In the genomic region with DNA sequence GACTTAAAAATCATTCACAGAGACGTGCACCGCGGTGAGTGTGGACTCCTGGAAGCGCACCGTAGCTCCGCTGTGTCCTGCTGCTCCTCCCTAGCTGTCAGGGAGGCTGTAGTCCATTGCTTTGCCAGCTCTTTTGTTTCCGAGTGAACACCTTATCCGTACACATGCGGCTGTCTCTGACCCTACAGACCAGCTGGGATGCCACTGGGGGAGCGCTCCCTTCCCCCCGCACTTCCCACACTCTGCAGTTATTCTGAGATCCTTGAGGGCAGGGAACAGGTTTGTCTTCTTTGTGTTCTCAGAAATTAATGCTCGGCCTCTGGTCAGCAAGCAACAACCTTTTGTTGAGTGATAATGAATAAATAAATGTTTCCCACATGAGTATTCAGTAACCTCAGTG, we compare ENCODE assay signal across 31 cellular contexts. TPM values are rescaled to one million over a fixed set of nuclear protein-coding genes. Genes with fewer than 3 reads are reported as not detected.
"Had no signal": no experiment of that assay in that cellular context is flagged by ENCODE, and none has a peak within 500 bp of the region (broad histone marks: within the 10 kb centered on the region; RNA-seq: fewer than 3 reads in every experiment).

No MANE protein-coding gene starts in this region.

- H3K4me1 ChIP-seq: gastroesophageal sphincter, pancreas, right atrium auricular region, thyroid gland had no signal

- H3K4me3 ChIP-seq: coronary artery, dorsolateral prefrontal cortex, gastroesophageal sphincter, pancreas, psoas muscle, right atrium auricular region, thyroid gland had no signal

- ATAC-seq: activated CD4-positive, CD25-positive, alpha-beta regulatory T cell treated with anti-CD3 and anti-CD28 coated beads, Interleukin-2, amount 50 U/mL, for 24 hours; gastroesophageal sphincter; left lobe of liver; naive thymus-derived CD4-positive, alpha-beta T cell; pancreas; psoas muscle; stimulated activated memory B cell treated with anti-CD40 and anti-IgM and Interleukin-4, amounts not matched to agents 10 μg/mL and 1 μg/mL and 100 μg/mL, for 72 hours; stimulated activated naive CD8-positive, alpha-beta T cell treated with anti-CD3 and anti-CD28 coated beads, Interleukin-15, amount 100 ng/mL, for 72 hours had no signal

- H3K27ac ChIP-seq: coronary artery, dorsolateral prefrontal cortex, gastroesophageal sphincter, pancreas, psoas muscle, right atrium auricular region, thyroid gland, WERI-Rb-1 had no signal

- H3K4me3 Mint-ChIP-seq: naive thymus-derived CD4-positive, alpha-beta T cell; stimulated activated memory B cell treated with anti-CD40 and anti-IgM and Interleukin-4, amounts not matched to agents 10 μg/mL and 1 μg/mL and 100 μg/mL, for 72 hours; stimulated activated naive CD8-positive, alpha-beta T cell treated with anti-CD3 and anti-CD28 coated beads, Interleukin-15, amount 100 ng/mL, for 72 hours; T-helper 1 cell treated with Interleukin-12 subunit alpha and Interleukin-12 subunit beta and Interleukin-4 antibody, amounts not matched to agents 30 μg/mL and 1 μg/mL, for 36 hours had no signal

- DNase-seq: activated CD4-positive, alpha-beta T cell treated with anti-CD3 and anti-CD28 coated beads for 48 hours; activated CD4-positive, alpha-beta T cell treated with anti-CD3 and anti-CD28 coated beads, Interleukin-2, amount 50 U/mL, for 48 hours; activated CD8-positive, alpha-beta memory T cell treated with anti-CD3 and anti-CD28 coated beads for 24 hours; activated gamma-delta T cell treated with Interleukin-2 at 50 U/mL for 16 hours; activated naive CD4-positive, alpha-beta T cell treated with anti-CD3 and anti-CD28 coated beads, Interleukin-2, amount 50 U/mL, for 16 hours; amygdala; cerebellar nuclear complex; effector memory CD4-positive, alpha-beta T cell; erythroblast; hippocampal formation; midbrain; naive thymus-derived CD4-positive, alpha-beta T cell; SK-N-SH; stimulated activated CD4-positive, alpha-beta T cell treated with anti-CD3 and anti-CD28 coated beads, Interleukin-12 subunit alpha, Interleukin-12 subunit beta, amount 100 ng/mL, for 4 hours; stimulated activated CD4-positive, alpha-beta T cell treated with anti-CD3 and anti-CD28 coated beads, Interleukin-4, amount 100 ng/mL, for 24 hours; stimulated activated naive CD8-positive, alpha-beta T cell treated with anti-CD3 and anti-CD28 coated beads, Interleukin-15, amount 100 ng/mL, for 72 hours; SW 1271; T-helper 9 cell; thyroid gland; WERI-Rb-1 had no signal

- H3K4me1 Mint-ChIP-seq: stimulated activated memory B cell treated with anti-CD40 and anti-IgM and Interleukin-4, amounts not matched to agents 10 μg/mL and 1 μg/mL and 100 μg/mL, for 72 hours had no signal

- H3K27ac Mint-ChIP-seq: stimulated activated memory B cell treated with anti-CD40 and anti-IgM and Interleukin-4, amounts not matched to agents 10 μg/mL and 1 μg/mL and 100 μg/mL, for 72 hours; stimulated activated naive CD8-positive, alpha-beta T cell treated with anti-CD3 and anti-CD28 coated beads, Interleukin-15, amount 100 ng/mL, for 72 hours; T-helper 1 cell treated with Interleukin-12 subunit alpha and Interleukin-12 subunit beta and Interleukin-4 antibody, amounts not matched to agents 30 μg/mL and 1 μg/mL, for 36 hours had no signal

- H3K9me3 ChIP-seq: gastroesophageal sphincter, pancreas, psoas muscle, right atrium auricular region, SK-N-SH, thyroid gland had no signal

- H3K27me3 Mint-ChIP-seq: naive thymus-derived CD4-positive, alpha-beta T cell; stimulated activated memory B cell treated with anti-CD40 and anti-IgM and Interleukin-4, amounts not matched to agents 10 μg/mL and 1 μg/mL and 100 μg/mL, for 72 hours; stimulated activated naive CD8-positive, alpha-beta T cell treated with anti-CD3 and anti-CD28 coated beads, Interleukin-15, amount 100 ng/mL, for 72 hours had no signal

- H3K27me3 ChIP-seq: dorsolateral prefrontal cortex, gastroesophageal sphincter, pancreas, right atrium auricular region, thyroid gland had no signal

- H3K9me3 Mint-ChIP-seq: stimulated activated memory B cell treated with anti-CD40 and anti-IgM and Interleukin-4, amounts not matched to agents 10 μg/mL and 1 μg/mL and 100 μg/mL, for 72 hours; stimulated activated naive CD8-positive, alpha-beta T cell treated with anti-CD3 and anti-CD28 coated beads, Interleukin-15, amount 100 ng/mL, for 72 hours; T-helper 1 cell treated with Interleukin-12 subunit alpha and Interleukin-12 subunit beta and Interleukin-4 antibody, amounts not matched to agents 30 μg/mL and 1 μg/mL, for 36 hours had no signal

RNA-seq across cellular contexts. Expression of gene MSANTD1, which starts 33.7 kb away (rescaled TPM):
- total RNA-seq: right atrium auricular region had no signal
- polyA plus RNA-seq: keratinocyte; naive thymus-derived CD4-positive, alpha-beta T cell had no signal
